ENCODE assay signal across 19 cellular contexts in genomic region chr14:43166163-43166562, GRCh38.
A peak's percentile ranks its signal among the peaks of the same experiment; 100 is the strongest.
DNase-seq lines count a peak whose midpoint lies in the region; ATAC-seq, FAIRE-seq and TF ChIP-seq lines count a peak whose summit lies in the region.
"Had no signal": no experiment of that assay in that cellular context is flagged by ENCODE, and none has a peak within 500 bp of the region (broad histone marks: within the 10 kb centered on the region; RNA-seq: fewer than 3 reads in every experiment).

No MANE protein-coding gene starts in this region.

- no peak overlapping the region for H3K4me3 Mint-ChIP-seq in stimulated activated naive B cell treated with anti-CD40 and anti-IgM and Interleukin-4, amounts not matched to agents 10 μg/mL and 1 μg/mL and 100 μg/mL, for 72 hours
- H3K4me3 Mint-ChIP-seq: activated naive CD4-positive, alpha-beta T cell treated with anti-CD3 and anti-CD28 coated beads, Interleukin-2, amount 50 U/mL, for 24 hours; CD4-positive, alpha-beta T cell; endodermal cell; neural progenitor cell had no signal

- H3K27ac Mint-ChIP-seq in stimulated activated naive B cell treated with anti-CD40 and anti-IgM and Interleukin-4, amounts not matched to agents 10 μg/mL and 1 μg/mL and 100 μg/mL, for 72 hours = no peak overlapping the region
- H3K27ac Mint-ChIP-seq: activated naive CD4-positive, alpha-beta T cell treated with anti-CD3 and anti-CD28 coated beads, Interleukin-2, amount 50 U/mL, for 24 hours; CD4-positive, alpha-beta T cell; endodermal cell; neural progenitor cell had no signal

- no peaks in the 10 kb centered on the region for H3K27me3 Mint-ChIP-seq in stimulated activated naive B cell treated with anti-CD40 and anti-IgM and Interleukin-4, amounts not matched to agents 10 μg/mL and 1 μg/mL and 100 μg/mL, for 72 hours
- H3K27me3 Mint-ChIP-seq: activated naive CD4-positive, alpha-beta T cell treated with anti-CD3 and anti-CD28 coated beads, Interleukin-2, amount 50 U/mL, for 24 hours; CD4-positive, alpha-beta T cell had no signal

- DNase-seq in MV-4-11 (lab: John Stamatoyannopoulos, UW) (peak; percentile 44), DMS153 (lab: John Stamatoyannopoulos, UW) (no peak), GF-D8 (lab: John Stamatoyannopoulos, UW) (no peak), H54 (ENCODE audit: insufficient read length, low spot score) (no peak)
- DNase-seq in stimulated activated naive B cell treated with anti-CD40 and anti-IgM and Interleukin-4, amounts not matched to agents 10 μg/mL and 1 μg/mL and 100 μg/mL, for 72 hours = no peak
- DNase-seq: CD4-positive, alpha-beta T cell; EL; endodermal cell; NCI-H1436; NCI-H510A; SHP77 treated with DMSO at 0.1 percent for 48 hours; stomach; T1000 had no signal

- H3K36me3 Mint-ChIP-seq in stimulated activated naive B cell treated with anti-CD40 and anti-IgM and Interleukin-4, amounts not matched to agents 10 μg/mL and 1 μg/mL and 100 μg/mL, for 72 hours = no peaks in the 10 kb centered on the region
- H3K36me3 Mint-ChIP-seq: activated naive CD4-positive, alpha-beta T cell treated with anti-CD3 and anti-CD28 coated beads, Interleukin-2, amount 50 U/mL, for 24 hours; neural progenitor cell had no signal

- H3K4me1 Mint-ChIP-seq in stimulated activated naive B cell treated with anti-CD40 and anti-IgM and Interleukin-4, amounts not matched to agents 10 μg/mL and 1 μg/mL and 100 μg/mL, for 72 hours = no peaks in the 10 kb centered on the region
- H3K4me1 Mint-ChIP-seq: activated naive CD4-positive, alpha-beta T cell treated with anti-CD3 and anti-CD28 coated beads, Interleukin-2, amount 50 U/mL, for 24 hours; endodermal cell; neural progenitor cell had no signal

- peaks cover 0 to 3% of the 10 kb centered on the region in 2 donors for H3K9me3 Mint-ChIP-seq in stimulated activated naive B cell treated with anti-CD40 and anti-IgM and Interleukin-4, amounts not matched to agents 10 μg/mL and 1 μg/mL and 100 μg/mL, for 72 hours
- H3K9me3 Mint-ChIP-seq: activated naive CD4-positive, alpha-beta T cell treated with anti-CD3 and anti-CD28 coated beads, Interleukin-2, amount 50 U/mL, for 24 hours; endodermal cell; neural progenitor cell had no signal

- no peak for TF ChIP-seq POLR2A in H54 (IDR thresholded peaks at IDR 0.05; ENCODE audit: low read depth, low read length)

- ATAC-seq in GM18867 (IDR thresholded peaks at IDR 0.05; ENCODE audit: unreplicated experiment) (peak; percentile 55), GM21526 (IDR thresholded peaks at IDR 0.05; ENCODE audit: low FRiP score, unreplicated experiment) (peak; percentile 55), HG03135 (IDR thresholded peaks at IDR 0.05; ENCODE audit: unreplicated experiment) (peak; percentile 68)
- no peak for ATAC-seq in stimulated activated naive B cell treated with anti-CD40 and anti-IgM and Interleukin-4, amounts not matched to agents 10 μg/mL and 1 μg/mL and 100 μg/mL, for 72 hours (replicated peaks)
- ATAC-seq: Panc1 had no signal

- FAIRE-seq in H54 (lab: Jason Lieb, UNC) = no peak

Comparison
In these comparisons a context has a peak if more than half of its experiments do, and no peak if none do; other contexts are left out.
1. ATAC-seq: peak in GM18867 (single experiment), GM21526 (single experiment) and HG03135 (single experiment); none in stimulated activated naive B cell treated with anti-CD40 and anti-IgM and Interleukin-4, amounts not matched to agents 10 μg/mL and 1 μg/mL and 100 μg/mL, for 72 hours (0 of 2).